Comparison of ENCODE assay signal across 10 cellular contexts in the genomic region with DNA sequence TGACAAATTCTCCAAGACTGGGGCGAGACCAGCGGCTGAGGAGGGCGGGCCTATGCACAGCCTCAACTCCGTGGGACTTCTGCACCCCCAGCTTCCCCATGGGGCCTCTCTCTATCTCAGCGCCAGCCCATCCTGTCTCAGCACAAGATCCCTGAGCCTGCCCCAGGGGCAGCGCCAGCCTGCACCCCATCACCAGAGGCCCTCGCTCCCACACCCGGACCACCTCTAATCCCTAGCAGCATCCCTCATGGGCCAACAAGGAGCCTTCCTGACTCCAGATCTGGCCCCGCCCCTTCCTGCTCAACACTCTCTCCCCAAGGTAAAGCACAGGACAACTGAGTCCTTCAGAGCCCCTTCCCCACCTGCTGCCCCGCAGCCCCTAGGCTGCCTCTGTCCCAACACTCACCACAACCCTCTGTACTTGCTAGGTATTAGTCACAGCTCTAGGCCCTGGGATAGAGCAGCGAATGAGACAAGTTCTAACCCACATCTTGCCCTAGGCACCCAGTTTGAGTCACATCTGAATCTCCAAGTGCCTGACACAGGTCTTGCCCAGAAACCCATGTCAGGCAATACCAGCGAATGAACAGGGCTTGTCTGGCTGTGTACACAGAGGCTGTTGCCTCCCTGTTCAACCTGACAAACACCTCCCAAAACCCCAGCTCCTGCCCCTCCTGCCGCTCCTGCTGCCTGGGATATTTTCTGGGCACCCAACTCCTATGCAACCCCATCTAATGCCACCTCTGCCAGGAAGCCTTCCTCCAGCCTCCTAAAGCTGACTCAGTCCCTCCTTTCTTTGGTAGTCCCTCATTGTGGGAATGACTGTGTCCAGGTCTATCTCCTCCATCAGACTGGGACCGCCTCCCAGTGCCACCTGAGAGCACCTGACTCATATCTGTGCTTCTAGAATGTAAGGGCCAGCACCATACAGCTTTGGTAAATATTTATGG. TPM values are rescaled to one million over a fixed set of nuclear protein-coding genes. Genes with fewer than 3 reads are reported as not detected.
DNase-seq lines count a peak whose midpoint lies in the region; ATAC-seq, FAIRE-seq and TF ChIP-seq lines count a peak whose summit lies in the region.
"Had no signal": no experiment of that assay in that cellular context is flagged by ENCODE, and none has a peak within 500 bp of the region (broad histone marks: within the 10 kb centered on the region; RNA-seq: fewer than 3 reads in every experiment).

No MANE protein-coding gene starts in this region.

- no peak for TF ChIP-seq RAD21 in HepG2 (CRISPR knock-in tag; IDR thresholded peaks at IDR 0.05)

- H3K27ac ChIP-seq in 22Rv1 (peak overlapping the region; percentile 25; the same call in 1 of the 2 replicates), foreskin keratinocyte (peak overlapping the region; percentile 61), vagina (no peak overlapping the region), HepG2 (ENCODE audit: extremely low read length, insufficient read depth, low read length) (no peak overlapping the region)
- H3K27ac ChIP-seq: neutrophil had no signal

- no peak overlapping the region for H3K4me3 ChIP-seq in vagina
- H3K4me3 ChIP-seq in HepG2 (replicated peaks in 1 of 3; ENCODE audit: insufficient read depth in 1 of 3, low read depth in 2 of 3, low read length in 3 of 3), result no peak overlapping the region

- peak; percentile 48 for DNase-seq in COLO668 (lab: John Stamatoyannopoulos, UW; ENCODE audit: unreplicated experiment)
- peak; percentile 88 for DNase-seq in RPMI7951 (ENCODE audit: low read depth)
- DNase-seq in foreskin keratinocyte, result peak; percentile 99
- no peak for DNase-seq in vagina (ENCODE audit: extremely low spot score in 2 of 2)
- no peak for DNase-seq in NCI-H1092 treated with DMSO at 0.1 percent for 48 hours (lab: John Stamatoyannopoulos, UW)
- no peak for DNase-seq in HepG2 (ENCODE audit: low spot score)
- DNase-seq in GM03348 (ENCODE audit: low spot score), result no peak
- DNase-seq: amygdala had no signal

- no peaks in the 10 kb centered on the region for H4K20me1 ChIP-seq in HepG2 (ENCODE audit: insufficient read depth, low read length)

- ATAC-seq in foreskin keratinocyte (peak; percentile 89), HepG2 (no peak)

- H2AFZ ChIP-seq in HepG2 (ENCODE audit: low read length), result no peak overlapping the region

- no peak for TF ChIP-seq POLR2A in vagina (IDR thresholded peaks at IDR 0.05)
- TF ChIP-seq POLR2A in HepG2 (IDR thresholded peaks at IDR 0.05; ENCODE audit: insufficient read depth in 1 of 2, low read depth in 2 of 2, low read length in 2 of 2), result no peak

- no peak overlapping the region for H3K4me2 ChIP-seq in HepG2 (ENCODE audit: low read depth, low read length)

- H3K36me3 ChIP-seq in vagina, result no peaks in the 10 kb centered on the region
- H3K36me3 ChIP-seq in HepG2 (replicated peaks in 1 of 2; ENCODE audit: control insufficient read depth in 1 of 2, insufficient read depth in 2 of 2, low read length in 2 of 2), result no peaks in the 10 kb centered on the region

- no peaks in the 10 kb centered on the region for H3K79me2 ChIP-seq in HepG2 (ENCODE audit: insufficient read depth, low read length)

- CTCF ChIA-PET in HepG2 (lab: Yijun Ruan, JAX; ENCODE audit: low intra/inter-chr PET ratio, low total read pairs), result no interaction called here

- no peak for TF ChIP-seq CTCF in 22Rv1 (IDR thresholded peaks at IDR 0.05)
- TF ChIP-seq CTCF in foreskin keratinocyte (conservative IDR thresholded peaks at IDR 0.05), result no peak
- no peak for TF ChIP-seq CTCF in vagina (IDR thresholded peaks at IDR 0.05)
- TF ChIP-seq CTCF in HepG2 (CRISPR knock-in tag; IDR thresholded peaks at IDR 0.05), result no peak

- WGBS in HepG2 (ENCODE audit: low lambda C conversion rate), result 71% methylated on average over 9 of the region's 14 CpGs

- H3K9ac ChIP-seq in HepG2 (ENCODE audit: insufficient read depth, low read depth, low read length), result no peak overlapping the region

- no TSS peak for BruUV-seq in HepG2 (replicated peaks; lab: Mats Ljungman, UMichigan)

- intact Hi-C loops in vagina (cut with DNase I) (no loop called here), HepG2 (cut with micrococcal nuclease; ENCODE audit: unreplicated experiment) (no loop called here)

- TF ChIP-seq EP300 in HepG2 (IDR thresholded peaks at IDR 0.05; ENCODE audit: low read depth in 2 of 2, low read length in 2 of 2) (no peak), HepG2 (CRISPR knock-in tag; IDR thresholded peaks at IDR 0.05; ENCODE audit: borderline replicate concordance) (no peak)

- H3K27me3 ChIP-seq in foreskin keratinocyte (no peaks in the 10 kb centered on the region), vagina (no peaks in the 10 kb centered on the region), HepG2 (ENCODE audit: control insufficient read depth in 1 of 2, insufficient read depth in 2 of 2, low read length in 2 of 2) (peaks cover 1 to 19% of the 10 kb centered on the region in 2 experiments; a peak in 2 of 5 replicates)
- H3K27me3 ChIP-seq: neutrophil had no signal

- in situ Hi-C loops in HepG2 (cut with HindIII; ENCODE audit: extremely low pct_ligation_motif_present, low pct_unique_long_range_greater_than_20kb), result no loop called here

- POLR2A ChIA-PET in HepG2 (lab: Yijun Ruan, JAX), result no interaction called here

- no peak for FAIRE-seq in HepG2 (lab: Jason Lieb, UNC)

- H3K9me3 ChIP-seq in vagina, result no peaks in the 10 kb centered on the region
- no peaks in the 10 kb centered on the region for H3K9me3 ChIP-seq in HepG2 (ENCODE audit: low read length)
- H3K9me3 ChIP-seq: neutrophil had no signal

- H3K4me1 ChIP-seq in foreskin keratinocyte (peaks cover 21% of the 10 kb centered on the region), vagina (peaks cover 11% of the 10 kb centered on the region), HepG2 (ENCODE audit: insufficient read depth, low read length) (peaks cover 5% of the 10 kb centered on the region)

RNA-seq across cellular contexts. Expression of a gene that starts 18.6 kb away (rescaled TPM):
- not detected in 2 replicates for total RNA-seq in RPMI7951 (2014; rRNA removed; shearing (Covaris generic))
- total RNA-seq in foreskin keratinocyte, result 0.07 and 0.11 TPM in 2 replicates
- polyA plus RNA-seq in foreskin keratinocyte, result 0.06 and 0.19 TPM in 2 replicates
- 2.5 TPM for total RNA-seq in vagina
- not detected in 2 replicates for total RNA-seq in HepG2 (2016; rRNA removed; fragmentation: Illumina TruSeq; extraction: Trizol)
- total RNA-seq in HepG2 (2016; cell fraction: cytosol; rRNA removed; fragmentation: Illumina TruSeq; extraction: Trizol; ENCODE audit: low read depth), result not detected in 2 replicates
- total RNA-seq in HepG2 (2016; cell fraction: insoluble cytoplasmic fraction; rRNA removed; fragmentation: Illumina TruSeq; extraction: Trizol), result not detected in 2 replicates
- not detected in 2 replicates for total RNA-seq in HepG2 (2016; cell fraction: membrane; rRNA removed; fragmentation: Illumina TruSeq; extraction: Trizol)
- total RNA-seq in HepG2 (2016; cell fraction: nucleus; rRNA removed; fragmentation: Illumina TruSeq; extraction: Trizol), result not detected in 2 replicates
- 0.05 TPM in 1 of 2 replicates, not detected in the other for polyA plus RNA-seq in HepG2 (2011; rRNA removed)
- 0.03 TPM in 1 of 2 replicates, not detected in the other for polyA plus RNA-seq in HepG2 (2011; cell fraction: cytosol; rRNA removed)
- 0.10 and 0.14 TPM in 2 replicates for polyA plus RNA-seq in HepG2 (2011; cell fraction: nucleus; rRNA removed)
- polyA plus RNA-seq in HepG2 (2012), result not detected in 2 replicates
- polyA plus RNA-seq in HepG2 (2016; cell fraction: cytosol; fragmentation: Illumina TruSeq; extraction: Trizol; ENCODE audit: low read depth), result not detected in 2 replicates
- not detected in 2 replicates for polyA plus RNA-seq in HepG2 (2016; cell fraction: insoluble cytoplasmic fraction; fragmentation: Illumina TruSeq; extraction: Trizol; ENCODE audit: low read depth)
- not detected in 2 replicates for polyA plus RNA-seq in HepG2 (2016; cell fraction: membrane; fragmentation: Illumina TruSeq; extraction: Trizol; ENCODE audit: low read depth)
- polyA plus RNA-seq in HepG2 (2016; cell fraction: nucleus; fragmentation: Illumina TruSeq; extraction: Trizol; ENCODE audit: insufficient read depth, low read depth), result not detected in 2 replicates
- 0.08 and 0.12 TPM in 2 replicates for polyA minus RNA-seq in HepG2 (2011; rRNA and poly(A)+ RNA removed; ENCODE audit: low replicate concordance)
- polyA minus RNA-seq in HepG2 (2011; cell fraction: cytosol; rRNA and poly(A)+ RNA removed), result not detected in 2 replicates
- polyA minus RNA-seq in HepG2 (2011; cell fraction: nucleus; rRNA and poly(A)+ RNA removed), result not detected in 2 replicates

RNA-seq across cellular contexts. Expression of a gene that starts 24.5 kb away (rescaled TPM):
- 18.1 and 20.6 TPM in 2 replicates for total RNA-seq in RPMI7951 (2014; rRNA removed; shearing (Covaris generic))
- total RNA-seq in foreskin keratinocyte, result 16.0 and 17.7 TPM in 2 replicates
- polyA plus RNA-seq in foreskin keratinocyte, result 11.9 and 12.0 TPM in 2 replicates
- 26.5 TPM for total RNA-seq in vagina
- 7.9 and 8.2 TPM in 2 replicates for total RNA-seq in HepG2 (2016; rRNA removed; fragmentation: Illumina TruSeq; extraction: Trizol)
- total RNA-seq in HepG2 (2016; cell fraction: cytosol; rRNA removed; fragmentation: Illumina TruSeq; extraction: Trizol; ENCODE audit: low read depth), result 2.3 and 2.4 TPM in 2 replicates
- total RNA-seq in HepG2 (2016; cell fraction: insoluble cytoplasmic fraction; rRNA removed; fragmentation: Illumina TruSeq; extraction: Trizol), result 7.7 and 8.2 TPM in 2 replicates
- total RNA-seq in HepG2 (2016; cell fraction: membrane; rRNA removed; fragmentation: Illumina TruSeq; extraction: Trizol), result 5.2 and 5.9 TPM in 2 replicates
- total RNA-seq in HepG2 (2016; cell fraction: nucleus; rRNA removed; fragmentation: Illumina TruSeq; extraction: Trizol), result 4.3 and 4.9 TPM in 2 replicates
- 7.7 and 9.5 TPM in 2 replicates for polyA plus RNA-seq in HepG2 (2011; rRNA removed)
- polyA plus RNA-seq in HepG2 (2011; cell fraction: cytosol; rRNA removed), result 6.7 and 9.5 TPM in 2 replicates
- 9.5 and 11.0 TPM in 2 replicates for polyA plus RNA-seq in HepG2 (2011; cell fraction: nucleus; rRNA removed)
- polyA plus RNA-seq in HepG2 (2012), result 4.3 and 4.4 TPM in 2 replicates
- polyA plus RNA-seq in HepG2 (2016; cell fraction: cytosol; fragmentation: Illumina TruSeq; extraction: Trizol; ENCODE audit: low read depth), result 0.51 and 0.69 TPM in 2 replicates
- 6.5 and 7.9 TPM in 2 replicates for polyA plus RNA-seq in HepG2 (2016; cell fraction: insoluble cytoplasmic fraction; fragmentation: Illumina TruSeq; extraction: Trizol; ENCODE audit: low read depth)
- polyA plus RNA-seq in HepG2 (2016; cell fraction: membrane; fragmentation: Illumina TruSeq; extraction: Trizol; ENCODE audit: low read depth), result 1.4 TPM in 2 replicates
- 6.0 and 6.3 TPM in 2 replicates for polyA plus RNA-seq in HepG2 (2016; cell fraction: nucleus; fragmentation: Illumina TruSeq; extraction: Trizol; ENCODE audit: insufficient read depth, low read depth)
- polyA minus RNA-seq in HepG2 (2011; rRNA and poly(A)+ RNA removed; ENCODE audit: low replicate concordance), result 24.3 and 39.3 TPM in 2 replicates
- polyA minus RNA-seq in HepG2 (2011; cell fraction: cytosol; rRNA and poly(A)+ RNA removed), result 12.1 and 12.4 TPM in 2 replicates
- 5.8 and 6.5 TPM in 2 replicates for polyA minus RNA-seq in HepG2 (2011; cell fraction: nucleus; rRNA and poly(A)+ RNA removed)

RNA-seq across cellular contexts. Expression of a gene that starts 57.4 kb away (rescaled TPM):
- under 0.01 and 0.10 TPM in 2 replicates for total RNA-seq in RPMI7951 (2014; rRNA removed; shearing (Covaris generic))
- total RNA-seq in foreskin keratinocyte (0.14 TPM in 1 of 2 replicates, not detected in the other), vagina (4.7 TPM), HepG2 (2016; rRNA removed; fragmentation: Illumina TruSeq; extraction: Trizol) (0.04 TPM in 1 of 2 replicates, not detected in the other)
- polyA plus RNA-seq in foreskin keratinocyte (0.09 and 0.13 TPM in 2 replicates), HepG2 (2011; rRNA removed) (0.01 TPM in 1 of 2 replicates, not detected in the other)
- not detected in 2 replicates for total RNA-seq in HepG2 (2016; cell fraction: cytosol; rRNA removed; fragmentation: Illumina TruSeq; extraction: Trizol; ENCODE audit: low read depth)
- 0.04 and 0.13 TPM in 2 replicates for total RNA-seq in HepG2 (2016; cell fraction: insoluble cytoplasmic fraction; rRNA removed; fragmentation: Illumina TruSeq; extraction: Trizol)
- total RNA-seq in HepG2 (2016; cell fraction: membrane; rRNA removed; fragmentation: Illumina TruSeq; extraction: Trizol), result 0.12 TPM in 1 of 2 replicates, not detected in the other
- total RNA-seq in HepG2 (2016; cell fraction: nucleus; rRNA removed; fragmentation: Illumina TruSeq; extraction: Trizol), result 0.12 TPM in 1 of 2 replicates, not detected in the other
- 0.01 TPM in 1 of 2 replicates, not detected in the other for polyA plus RNA-seq in HepG2 (2011; cell fraction: cytosol; rRNA removed)
- not detected in 2 replicates for polyA plus RNA-seq in HepG2 (2011; cell fraction: nucleus; rRNA removed)
- not detected in 2 replicates for polyA plus RNA-seq in HepG2 (2012)
- polyA plus RNA-seq in HepG2 (2016; cell fraction: cytosol; fragmentation: Illumina TruSeq; extraction: Trizol; ENCODE audit: low read depth), result 0.03 TPM in 2 replicates
- polyA plus RNA-seq in HepG2 (2016; cell fraction: insoluble cytoplasmic fraction; fragmentation: Illumina TruSeq; extraction: Trizol; ENCODE audit: low read depth), result not detected in 2 replicates
- 0.07 TPM in 1 of 2 replicates, not detected in the other for polyA plus RNA-seq in HepG2 (2016; cell fraction: membrane; fragmentation: Illumina TruSeq; extraction: Trizol; ENCODE audit: low read depth)
- polyA plus RNA-seq in HepG2 (2016; cell fraction: nucleus; fragmentation: Illumina TruSeq; extraction: Trizol; ENCODE audit: insufficient read depth, low read depth), result 0.15 and 0.28 TPM in 2 replicates
- 0.16 TPM in 1 of 2 replicates, not detected in the other for polyA minus RNA-seq in HepG2 (2011; rRNA and poly(A)+ RNA removed; ENCODE audit: low replicate concordance)
- polyA minus RNA-seq in HepG2 (2011; cell fraction: cytosol; rRNA and poly(A)+ RNA removed), result not detected in 2 replicates
- not detected in 2 replicates for polyA minus RNA-seq in HepG2 (2011; cell fraction: nucleus; rRNA and poly(A)+ RNA removed)

Comparison
In these comparisons a context has a peak if more than half of its experiments do, and no peak if none do; other contexts are left out.
1. H3K27ac ChIP-seq: peak in 22Rv1 (single experiment) and foreskin keratinocyte (single experiment); none in vagina (single experiment) and HepG2 (single experiment).
2. DNase-seq: peak in COLO668 (single experiment), RPMI7951 (single experiment) and foreskin keratinocyte (2 of 2); none in vagina (0 of 2), NCI-H1092 treated with DMSO at 0.1 percent for 48 hours (single experiment), HepG2 (single experiment) and GM03348 (single experiment).